20 cellular contexts compared by ENCODE assay signal in genomic region chr10:78298835-78299234, GRCh38.
"Had no signal": no experiment of that assay in that cellular context is flagged by ENCODE, and none has a peak within 500 bp of the region (broad histone marks: within the 10 kb centered on the region; RNA-seq: fewer than 3 reads in every experiment).

No MANE protein-coding gene starts in this region.

- H3K27ac Mint-ChIP-seq: activated CD8-positive, alpha-beta T cell treated with anti-CD3 and anti-CD28 coated beads for 36 hours; effector memory CD8-positive, alpha-beta T cell; WTC11 had no signal

- H3K4me3 Mint-ChIP-seq: activated CD8-positive, alpha-beta T cell treated with anti-CD3 and anti-CD28 coated beads for 36 hours; effector memory CD8-positive, alpha-beta T cell; WTC11 had no signal

- H3K27me3 Mint-ChIP-seq: activated CD8-positive, alpha-beta T cell treated with anti-CD3 and anti-CD28 coated beads for 36 hours; effector memory CD8-positive, alpha-beta T cell had no signal

- H3K9me3 ChIP-seq: adrenal gland, lower lobe of right lung, pancreas, tibial artery, vagina had no signal

- H3K4me3 ChIP-seq: adrenal gland, lower lobe of right lung, pancreas, tibial artery, vagina had no signal

- DNase-seq: activated CD4-positive, alpha-beta T cell treated with anti-CD3 and anti-CD28 coated beads for 4 hours; activated CD8-positive, alpha-beta T cell treated with anti-CD3 and anti-CD28 coated beads for 36 hours; activated effector memory CD4-positive, alpha-beta T cell treated with Interleukin-2 at 50 U/mL for 16 hours; activated naive CD4-positive, alpha-beta T cell treated with anti-CD3 and anti-CD28 coated beads, Interleukin-2, amount 50 U/mL, for 16 hours; activated T-cell treated with anti-CD3 and anti-CD28 coated beads, Interleukin-2, amount 50 U/mL, for 48 hours; cerebellar nuclear complex; dermis blood vessel endothelial cell; effector memory CD8-positive, alpha-beta T cell; foreskin fibroblast; left colon; lower lobe of right lung; midbrain; pancreas; stimulated activated naive CD4-positive, alpha-beta T cell treated with Interleukin-2 at 50 U/mL for 16 hours; substantia nigra; tibial artery had no signal

- H3K9me3 Mint-ChIP-seq: effector memory CD8-positive, alpha-beta T cell had no signal

- H3K27me3 ChIP-seq: adrenal gland, pancreas, tibial artery, vagina had no signal

- ATAC-seq: activated CD8-positive, alpha-beta T cell treated with anti-CD3 and anti-CD28 coated beads for 36 hours; effector memory CD8-positive, alpha-beta T cell; left colon; lower lobe of right lung; pancreas; sciatic nerve; WTC11 had no signal

- H3K36me3 ChIP-seq: adrenal gland, lower lobe of right lung, pancreas, tibial artery, vagina had no signal

- H3K27ac ChIP-seq: vagina had no signal

- H3K36me3 Mint-ChIP-seq: WTC11 had no signal
